Comparison of ENCODE assay signal across 14 cellular contexts in genomic region chr10:105769248-105770184, GRCh38.
DNase-seq lines count a peak whose midpoint lies in the region; ATAC-seq and TF ChIP-seq lines count a peak whose summit lies in the region.
"Had no signal": no experiment of that assay in that cellular context is flagged by ENCODE, and none has a peak within 500 bp of the region (broad histone marks: within the 10 kb centered on the region; RNA-seq: fewer than 3 reads in every experiment).

No MANE protein-coding gene starts in this region.

- intact Hi-C loops in posterior cingulate gyrus (cut with DNase I): no loop called here

- ATAC-seq in GM18511 (IDR thresholded peaks at IDR 0.05; ENCODE audit: unreplicated experiment): no peak
- ATAC-seq: CD8-positive, alpha-beta T cell; Right ventricle myocardium inferior had no signal

- 44% methylated on average over 6 of the region's 6 CpGs for WGBS in smooth muscle cell (ENCODE audit: low lambda C conversion rate)

- no peaks in the 10 kb centered on the region for H3K79me2 ChIP-seq in smooth muscle cell (ENCODE audit: low read depth)

- peaks cover 17% of the 10 kb centered on the region for H3K4me1 ChIP-seq in smooth muscle cell (ENCODE audit: low read depth)

- H3K4me3 ChIP-seq in kidney epithelial cell (ENCODE audit: low read depth, low read length): no peak overlapping the region
- H3K4me3 ChIP-seq in smooth muscle cell: no peak overlapping the region
- H3K4me3 ChIP-seq: SK-N-MC had no signal

- H3K4me2 ChIP-seq in smooth muscle cell: peak overlapping the region; percentile 41

- DNase-seq in M059J (ENCODE audit: low read depth) (peak; percentile 32), astrocyte of the hippocampus (ENCODE audit: low read depth, low spot score) (peak; percentile 50), kidney epithelial cell (ENCODE audit: low read depth) (peak; percentile 65), smooth muscle cell (lab: John Stamatoyannopoulos, UW; ENCODE audit: unreplicated experiment) (no peak), HuH-7 (ENCODE audit: low spot score) (no peak), posterior cingulate gyrus (no peak)
- DNase-seq: CD8-positive, alpha-beta T cell; H7; NCI-H146; NCI-H69; NK-92 treated with Interleukin-12 subunit alpha and Interleukin-12 subunit beta, amount 100 ng/mL, for 24 hours had no signal

- H3F3A ChIP-seq in smooth muscle cell (ENCODE audit: low read depth): peaks cover 3% of the 10 kb centered on the region

- H3K9me3 ChIP-seq in smooth muscle cell (replicated peaks; ENCODE audit: low read depth): no peaks in the 10 kb centered on the region

- peak overlapping the region; percentile 44 for H3K27ac ChIP-seq in smooth muscle cell (ENCODE audit: low read depth)
- H3K27ac ChIP-seq: SK-N-MC had no signal

- TF ChIP-seq CTCF in kidney epithelial cell (IDR thresholded peaks at IDR 0.05; ENCODE audit: insufficient read depth, low read length, poor library complexity, severe bottlenecking) (no peak), smooth muscle cell (IDR thresholded peaks at IDR 0.05; ENCODE audit: borderline replicate concordance, insufficient read depth, poor library complexity, severe bottlenecking) (no peak)

- H2AFZ ChIP-seq in smooth muscle cell (ENCODE audit: low read depth): no peak overlapping the region

- H4K20me1 ChIP-seq in smooth muscle cell (ENCODE audit: low read depth): no peaks in the 10 kb centered on the region

- H3K9ac ChIP-seq in smooth muscle cell (ENCODE audit: low read depth): no peak overlapping the region

- no peaks in the 10 kb centered on the region for H3K36me3 ChIP-seq in kidney epithelial cell (ENCODE audit: control insufficient read depth, insufficient read depth, low read length)
- H3K36me3 ChIP-seq in smooth muscle cell (ENCODE audit: low read depth): no peaks in the 10 kb centered on the region

- H3K27me3 ChIP-seq in kidney epithelial cell (ENCODE audit: control insufficient read depth, insufficient read depth, low read length) (no peaks in the 10 kb centered on the region), smooth muscle cell (ENCODE audit: low read depth) (peaks cover 7% of the 10 kb centered on the region)

Comparison
In these comparisons a context has a peak if more than half of its experiments do, and no peak if none do; other contexts are left out.
1. DNase-seq: peak in M059J (single experiment), astrocyte of the hippocampus (single experiment) and kidney epithelial cell (single experiment); none in smooth muscle cell (single experiment), HuH-7 (single experiment) and posterior cingulate gyrus (0 of 10).